7 cellular contexts compared by ENCODE assay signal in genomic region chr14:102088012-102088792, GRCh38. TPM values are rescaled to one million over a fixed set of nuclear protein-coding genes. Genes with fewer than 3 reads are reported as not detected.
DNase-seq lines count a peak whose midpoint lies in the region; ATAC-seq, FAIRE-seq and TF ChIP-seq lines count a peak whose summit lies in the region.

No MANE protein-coding gene starts in this region.

- H4K91ac ChIP-seq in H9 (ENCODE audit: insufficient read length, low read depth, low read length) = no peak overlapping the region

- H3K36me3 ChIP-seq in bronchial epithelial cell (ENCODE audit: control insufficient read depth, insufficient read depth, low read length) (peaks cover 12% of the 10 kb centered on the region), kidney epithelial cell (ENCODE audit: control insufficient read depth, insufficient read depth, low read length) (peaks cover 1% of the 10 kb centered on the region)

- H3K23ac ChIP-seq in H9 (ENCODE audit: insufficient read length, low read depth, low read length) = no peak overlapping the region

- H2AK5ac ChIP-seq in H9 (ENCODE audit: insufficient read length, low read length) = no peak overlapping the region

- no peaks in the 10 kb centered on the region; a peak in 2 of 5 replicates for H3K9me3 Mint-ChIP-seq in H9

- H3K79me2 ChIP-seq in H9 (ENCODE audit: insufficient read depth, low read length) = peaks cover 9% of the 10 kb centered on the region; the same call in 1 of the 2 replicates

- no peak overlapping the region for H4K5ac ChIP-seq in H9 (ENCODE audit: insufficient read length, low read depth, low read length)

- no peak overlapping the region for H2BK20ac ChIP-seq in H9 (ENCODE audit: low read depth, low read length, poor library complexity, severe bottlenecking)

- DNase-seq in H9 = peak; percentile 92
- peak; percentile 49 for DNase-seq in bronchial epithelial cell (ENCODE audit: low read depth)
- DNase-seq in kidney epithelial cell (ENCODE audit: low read depth) = no peak
- DNase-seq in stimulated activated CD4-positive, alpha-beta T cell treated with anti-CD3 and anti-CD28 coated beads, Interleukin-2, amount 100 ng/mL, for 24 hours = peak; percentile 68 to 75

- H3K9me3 ChIP-seq in H9 (ENCODE audit: control insufficient read depth, low read depth, low read length) = no peaks in the 10 kb centered on the region

- no peak overlapping the region for H3K9ac ChIP-seq in H9 (ENCODE audit: extremely low read depth, insufficient read length, low read length)

- no peak overlapping the region for H3K56ac ChIP-seq in H9 (ENCODE audit: insufficient read length, low read depth, low read length)

- H3K27me3 ChIP-seq in H9 (ENCODE audit: insufficient read depth, low read length) = no peaks in the 10 kb centered on the region
- no peaks in the 10 kb centered on the region for H3K27me3 ChIP-seq in bronchial epithelial cell (ENCODE audit: control insufficient read depth, insufficient read depth, low read length)
- H3K27me3 ChIP-seq in kidney epithelial cell (ENCODE audit: control insufficient read depth, insufficient read depth, low read length) = no peaks in the 10 kb centered on the region

- no peak overlapping the region for H2BK5ac ChIP-seq in H9 (ENCODE audit: insufficient read length, low read length)

- peak overlapping the region; percentile 68; the same call in 1 of the 2 replicates for H3K14ac ChIP-seq in H9 (ENCODE audit: insufficient read depth, low read length)

- H3K18ac ChIP-seq in H9 (ENCODE audit: insufficient read length, low read depth, low read length) = peak overlapping the region; percentile 75

- H2BK15ac ChIP-seq in H9 (ENCODE audit: low read depth, low read length) = no peak overlapping the region

- H3K27ac Mint-ChIP-seq in H9 = peak overlapping the region; percentile 63 to 98 (median 87); a peak in 5 of 7 replicates

- no peak overlapping the region for H3K27ac ChIP-seq in H9 (ENCODE audit: insufficient read length, low read depth, low read length)
- peak overlapping the region; percentile 98 for H3K27ac ChIP-seq in VCaP

- peak overlapping the region; percentile 19 for H3K4me2 ChIP-seq in H9 (ENCODE audit: insufficient read depth, insufficient read length, low read length)

- H3K27me3 Mint-ChIP-seq in H9 (ENCODE audit: low read depth) = peaks cover 6% of the 10 kb centered on the region

- H2BK12ac ChIP-seq in H9 (ENCODE audit: insufficient read length, low read depth, low read length) = no peak overlapping the region

- no peak overlapping the region for H2AFZ ChIP-seq in H9 (ENCODE audit: low read length)

- H3K4me1 Mint-ChIP-seq in H9 = peaks cover 37 to 49% of the 10 kb centered on the region in 2 experiments

- no peak overlapping the region for H3K4ac ChIP-seq in H9 (ENCODE audit: low read depth, low read length)

- ATAC-seq in GM21423 (IDR thresholded peaks at IDR 0.05; ENCODE audit: unreplicated experiment) (no peak), GM21528 (IDR thresholded peaks at IDR 0.05; ENCODE audit: low FRiP score, unreplicated experiment) (no peak)

- no peaks in the 10 kb centered on the region for H4K20me1 ChIP-seq in H9 (ENCODE audit: control insufficient read depth, insufficient read depth, insufficient read length)

- H3K79me1 ChIP-seq in H9 (ENCODE audit: insufficient read depth, low read depth, low read length, poor library complexity, severe bottlenecking) = no peaks in the 10 kb centered on the region

- TF ChIP-seq CTCF in H9 (conservative IDR thresholded peaks at IDR 0.05) (no peak), VCaP (conservative IDR thresholded peaks at IDR 0.05) (no peak), bronchial epithelial cell (IDR thresholded peaks at IDR 0.05; ENCODE audit: insufficient read depth, low read length, severe bottlenecking) (no peak), kidney epithelial cell (IDR thresholded peaks at IDR 0.05; ENCODE audit: insufficient read depth, low read length, poor library complexity, severe bottlenecking) (no peak)

- H3K36me3 Mint-ChIP-seq in H9 (ENCODE audit: insufficient read depth in 1 of 3, low read depth in 3 of 3) = peaks cover 29 to 36% (median 31%) of the 10 kb centered on the region in 3 experiments

- no peak overlapping the region for H4K8ac ChIP-seq in H9 (replicated peaks; ENCODE audit: insufficient read length, low read depth, low read length)

- H3K23me2 ChIP-seq in H9 (ENCODE audit: insufficient read length, low read depth, low read length, poor library complexity, severe bottlenecking) = peaks cover 8% of the 10 kb centered on the region

- H2BK120ac ChIP-seq in H9 (ENCODE audit: low read depth, low read length, poor library complexity, severe bottlenecking) = no peak overlapping the region

- peak overlapping the region; percentile 66 to 77 for H3K4me3 Mint-ChIP-seq in H9

- no CpG with 5 or more reads among the region's 39 CpGs for WGBS in H9 (ENCODE audit: extremely low coverage, insufficient read length, low lambda C conversion rate)

- no peaks in the 10 kb centered on the region for H3K4me1 ChIP-seq in H9 (ENCODE audit: insufficient read depth, low read length)

- no peak for FAIRE-seq in bronchial epithelial cell (lab: Jason Lieb, UNC)

- H3K4me3 ChIP-seq in bronchial epithelial cell (ENCODE audit: low read depth, low read length) = peak overlapping the region; percentile 83
- peak overlapping the region; percentile 65 for H3K4me3 ChIP-seq in kidney epithelial cell (ENCODE audit: low read depth, low read length)

- H3T11ph ChIP-seq in H9 (ENCODE audit: low read length) = no peak overlapping the region

RNA-seq across cellular contexts. Expression of gene HSP90AA1, which starts 1.4 kb away (rescaled TPM):
- total RNA-seq in H9 (2021) (953 and 955 TPM in 2 replicates), bronchial epithelial cell (140 and 280 TPM in 2 replicates), kidney epithelial cell (648 and 691 TPM in 2 replicates)

RNA-seq across cellular contexts. Expression of gene WDR20, which starts 51.5 kb away (rescaled TPM):
- total RNA-seq in H9 (2021) (31.6 and 35.2 TPM in 2 replicates), bronchial epithelial cell (18.9 and 20.0 TPM in 2 replicates), kidney epithelial cell (14.0 and 16.2 TPM in 2 replicates)
